ENCODE assay signal across 8 cellular contexts in genomic region chr1:202861420-202862121, GRCh38. TPM values are rescaled to one million over a fixed set of nuclear protein-coding genes. Genes with fewer than 3 reads are reported as not detected.
DNase-seq lines count a peak whose midpoint lies in the region; ATAC-seq and TF ChIP-seq lines count a peak whose summit lies in the region.

No MANE protein-coding gene starts in this region.

- H3K4me3 Mint-ChIP-seq in CD4-positive, alpha-beta T cell: peak overlapping the region; percentile 79
- peak overlapping the region; percentile 79 for H3K4me3 Mint-ChIP-seq in activated T-helper 2 cell treated with anti-CD3 and anti-CD28 coated beads, Interferon-gamma antibody, Interleukin-2, Interleukin-4, amounts not matched to agents 10 μg/mL and 5 μg/mL and 100 μg/mL, durations not matched to agents 14 hours and 24 hours and 36 hours (ENCODE audit: low read depth)
- H3K4me3 Mint-ChIP-seq in naive thymus-derived CD4-positive, alpha-beta T cell: peak overlapping the region; percentile 73 to 90 (median 84)

- peaks cover 73% of the 10 kb centered on the region for H3K27me3 Mint-ChIP-seq in CD4-positive, alpha-beta T cell
- H3K27me3 Mint-ChIP-seq in activated T-helper 2 cell treated with anti-CD3 and anti-CD28 coated beads, Interferon-gamma antibody, Interleukin-2, Interleukin-4, amounts not matched to agents 10 μg/mL and 5 μg/mL and 100 μg/mL, durations not matched to agents 14 hours and 24 hours and 36 hours (ENCODE audit: low read depth): peaks cover 47% of the 10 kb centered on the region
- peaks cover 32 to 76% (median 61%) of the 10 kb centered on the region in 5 donors for H3K27me3 Mint-ChIP-seq in naive thymus-derived CD4-positive, alpha-beta T cell

- no peaks in the 10 kb centered on the region for H3K9me3 Mint-ChIP-seq in CD4-positive, alpha-beta T cell
- H3K9me3 Mint-ChIP-seq in activated T-helper 2 cell treated with anti-CD3 and anti-CD28 coated beads, Interferon-gamma antibody, Interleukin-2, Interleukin-4, amounts not matched to agents 10 μg/mL and 5 μg/mL and 100 μg/mL, durations not matched to agents 14 hours and 24 hours and 36 hours: no peaks in the 10 kb centered on the region
- peaks cover 0 to 3% (median 0%) of the 10 kb centered on the region in 11 donors for H3K9me3 Mint-ChIP-seq in naive thymus-derived CD4-positive, alpha-beta T cell

- peak overlapping the region; percentile 73 for H3K4me3 ChIP-seq in fibroblast of villous mesenchyme (ENCODE audit: low read depth, low read length)
- H3K4me3 ChIP-seq in naive thymus-derived CD4-positive, alpha-beta T cell (ENCODE audit: low read length): peak overlapping the region; percentile 53

- intact Hi-C loops in CD4-positive, alpha-beta T cell (cut with DNase I, micrococcal nuclease): no loop called here
- intact Hi-C loops in activated T-helper 2 cell treated with anti-CD3 and anti-CD28 coated beads, Interferon-gamma antibody, Interleukin-2, Interleukin-4, amounts not matched to agents 10 μg/mL and 5 μg/mL and 100 μg/mL, durations not matched to agents 14 hours and 24 hours and 36 hours (cut with micrococcal nuclease): loop anchor here (1.0 kb wide), 1 partner anchor 51 kb away; the partner anchor contains the start of gene PCAT6
- intact Hi-C loops in naive thymus-derived CD4-positive, alpha-beta T cell (cut with micrococcal nuclease): loop anchor here in 1 of 2 donors (2.0 kb wide), 1 partner anchor 27 kb away; the partner anchor contains the start of gene RABIF

- H3K9me3 ChIP-seq in CD4-positive, alpha-beta T cell (ENCODE audit: control insufficient read depth, low read length): no peaks in the 10 kb centered on the region
- H3K9me3 ChIP-seq in naive thymus-derived CD4-positive, alpha-beta T cell (ENCODE audit: control insufficient read depth in 2 of 3, low read length in 3 of 3): no peaks in the 10 kb centered on the region

- CTCF ChIA-PET in CD4-positive, alpha-beta T cell (lab: Charles Lee): interaction anchor here (1.0 kb wide), 1 partner anchor 111 kb away, joined by 5 read pairs; no protein-coding TSS in a partner anchor
- CTCF ChIA-PET in naive thymus-derived CD4-positive, alpha-beta T cell (lab: Charles Lee): interaction anchor here (1.0 kb wide), 1 partner anchor 10 kb away, joined by 3 read pairs; no protein-coding TSS in a partner anchor

- H3K4me1 Mint-ChIP-seq in CD4-positive, alpha-beta T cell (ENCODE audit: low read depth): peaks cover 16% of the 10 kb centered on the region
- H3K4me1 Mint-ChIP-seq in activated T-helper 2 cell treated with anti-CD3 and anti-CD28 coated beads, Interferon-gamma antibody, Interleukin-2, Interleukin-4, amounts not matched to agents 10 μg/mL and 5 μg/mL and 100 μg/mL, durations not matched to agents 14 hours and 24 hours and 36 hours (ENCODE audit: low read depth): peaks cover 12% of the 10 kb centered on the region
- peaks cover 8 to 17% (median 12%) of the 10 kb centered on the region in 7 donors for H3K4me1 Mint-ChIP-seq in naive thymus-derived CD4-positive, alpha-beta T cell

- H3K27ac Mint-ChIP-seq in CD4-positive, alpha-beta T cell: no peak overlapping the region
- no peak overlapping the region for H3K27ac Mint-ChIP-seq in activated T-helper 2 cell treated with anti-CD3 and anti-CD28 coated beads, Interferon-gamma antibody, Interleukin-2, Interleukin-4, amounts not matched to agents 10 μg/mL and 5 μg/mL and 100 μg/mL, durations not matched to agents 14 hours and 24 hours and 36 hours
- H3K27ac Mint-ChIP-seq in naive thymus-derived CD4-positive, alpha-beta T cell: peak overlapping the region in 2 of 9 donors; percentile 15 to 59

- POLR2A ChIA-PET in CD4-positive, alpha-beta T cell (lab: Charles Lee): interaction anchor here (0.8 kb wide), 1 partner anchor 27 kb away, joined by 4 read pairs; the partner anchor contains the start of gene RABIF
- POLR2A ChIA-PET in naive thymus-derived CD4-positive, alpha-beta T cell (lab: Charles Lee): no interaction called here

- peak in 5 of 10 experiments; percentile 2 to 35 (median 12) for DNase-seq in CD4-positive, alpha-beta T cell
- DNase-seq in HT1080 (ENCODE audit: low read depth) (peak; percentile 86), NOMO-1 treated with DMSO at 0.1 percent for 48 hours (lab: John Stamatoyannopoulos, UW; ENCODE audit: unreplicated experiment) (peak; percentile 73), fibroblast of villous mesenchyme (ENCODE audit: low read depth) (peak; percentile 89), superior temporal gyrus (ENCODE audit: extremely low spot score) (peak; percentile 94)
- peak; percentile 28 for DNase-seq in activated T-helper 2 cell treated with anti-CD3 and anti-CD28 coated beads, Interferon-gamma antibody, Interleukin-2, Interleukin-4, amounts not matched to agents 10 μg/mL and 5 μg/mL and 100 μg/mL, durations not matched to agents 14 hours and 24 hours and 36 hours (ENCODE audit: low spot score)
- DNase-seq in naive thymus-derived CD4-positive, alpha-beta T cell: peak in 3 of 9 donors; percentile 10 to 62 (median 39)

- H3K4me1 ChIP-seq in naive thymus-derived CD4-positive, alpha-beta T cell (ENCODE audit: control insufficient read depth in 2 of 2, insufficient read depth in 2 of 2, low read length in 2 of 2): peaks cover 0 to 8% of the 10 kb centered on the region in 2 donors

- no peaks in the 10 kb centered on the region for H3K36me3 ChIP-seq in naive thymus-derived CD4-positive, alpha-beta T cell (ENCODE audit: control insufficient read depth in 2 of 3, insufficient read depth in 3 of 3, low read length in 3 of 3)

- no peak for TF ChIP-seq CTCF in CD4-positive, alpha-beta T cell (IDR thresholded peaks at IDR 0.05)
- no peak for TF ChIP-seq CTCF in fibroblast of villous mesenchyme (IDR thresholded peaks at IDR 0.05; ENCODE audit: insufficient read depth, low read depth, low read length)

- H3K27me3 ChIP-seq in CD4-positive, alpha-beta T cell (ENCODE audit: control insufficient read depth, insufficient read depth, low read length): peaks cover 40% of the 10 kb centered on the region
- peaks cover 0 to 16% of the 10 kb centered on the region in 2 donors for H3K27me3 ChIP-seq in naive thymus-derived CD4-positive, alpha-beta T cell (ENCODE audit: control insufficient read depth in 2 of 2, insufficient read depth in 2 of 2, low read length in 2 of 2)

- no peak overlapping the region for H3K27ac ChIP-seq in CD4-positive, alpha-beta T cell (ENCODE audit: low read depth, low read length)
- no peak overlapping the region for H3K27ac ChIP-seq in naive thymus-derived CD4-positive, alpha-beta T cell (ENCODE audit: low read depth, low read length)

- ATAC-seq in CD4-positive, alpha-beta T cell (ENCODE audit: poor library complexity): peak; percentile 43
- ATAC-seq in GM19455 (IDR thresholded peaks at IDR 0.05; ENCODE audit: unreplicated experiment): peak; percentile 87
- peak; percentile 93 for ATAC-seq in naive thymus-derived CD4-positive, alpha-beta T cell

- H3K36me3 Mint-ChIP-seq in CD4-positive, alpha-beta T cell (ENCODE audit: low read depth): no peaks in the 10 kb centered on the region
- H3K36me3 Mint-ChIP-seq in activated T-helper 2 cell treated with anti-CD3 and anti-CD28 coated beads, Interferon-gamma antibody, Interleukin-2, Interleukin-4, amounts not matched to agents 10 μg/mL and 5 μg/mL and 100 μg/mL, durations not matched to agents 14 hours and 24 hours and 36 hours (ENCODE audit: low read depth): no peaks in the 10 kb centered on the region
- no peaks in the 10 kb centered on the region for H3K36me3 Mint-ChIP-seq in naive thymus-derived CD4-positive, alpha-beta T cell

RNA-seq across cellular contexts. Expression of gene RABIF, which starts 27.4 kb away (rescaled TPM):
- total RNA-seq in CD4-positive, alpha-beta T cell: 1 to 10 TPM; 9.1 to 9.2 TPM
- total RNA-seq in HT1080 (2014; rRNA removed; shearing (Covaris generic)): 12.4 and 13.8 TPM in 2 replicates
- 7.8 and 9.1 TPM in 2 replicates for polyA plus RNA-seq in HT1080 (2015; cell fraction: cytosol; rRNA removed)
- polyA plus RNA-seq in HT1080 (2015; cell fraction: nucleus; rRNA removed): 3.0 and 3.4 TPM in 2 replicates
- 13.1 and 15.5 TPM in 2 replicates for total RNA-seq in activated T-helper 2 cell treated with anti-CD3 and anti-CD28 coated beads, Interferon-gamma antibody, Interleukin-2, Interleukin-4, amounts not matched to agents 10 μg/mL and 5 μg/mL and 100 μg/mL, durations not matched to agents 14 hours and 24 hours and 36 hours
- 5.5 and 6.9 TPM in 2 replicates for total RNA-seq in fibroblast of villous mesenchyme
- total RNA-seq in naive thymus-derived CD4-positive, alpha-beta T cell: 10 to 100 TPM; 11.6 to 17.1 (median 14.5) TPM
- 10 to 100 TPM; 18.2 to 24.9 TPM for polyA plus RNA-seq in naive thymus-derived CD4-positive, alpha-beta T cell

RNA-seq across cellular contexts. Expression of gene PCAT6, which starts 50.8 kb away (rescaled TPM):
- total RNA-seq in CD4-positive, alpha-beta T cell: 1 to 10 TPM in 1 of 2 experiments, under 1 TPM in 1; 0.91 to 1.3 TPM
- not detected in 2 replicates for total RNA-seq in HT1080 (2014; rRNA removed; shearing (Covaris generic))
- polyA plus RNA-seq in HT1080 (2015; cell fraction: cytosol; rRNA removed): 1.3 and 4.0 TPM in 2 replicates
- polyA plus RNA-seq in HT1080 (2015; cell fraction: nucleus; rRNA removed): 0.60 and 2.2 TPM in 2 replicates
- total RNA-seq in activated T-helper 2 cell treated with anti-CD3 and anti-CD28 coated beads, Interferon-gamma antibody, Interleukin-2, Interleukin-4, amounts not matched to agents 10 μg/mL and 5 μg/mL and 100 μg/mL, durations not matched to agents 14 hours and 24 hours and 36 hours: 1.6 TPM in 2 replicates
- total RNA-seq in fibroblast of villous mesenchyme: 0.64 TPM in 1 of 2 replicates, not detected in the other
- 1 to 10 TPM in 2 of 5 experiments, under 1 TPM in 2, not detected in 1; 0.70 to 1.5 (median 0.94) TPM for total RNA-seq in naive thymus-derived CD4-positive, alpha-beta T cell
- polyA plus RNA-seq in naive thymus-derived CD4-positive, alpha-beta T cell: not detected

RNA-seq across cellular contexts. Expression of gene KDM5B, which starts 53.4 kb away (rescaled TPM):
- total RNA-seq in CD4-positive, alpha-beta T cell: 10 to 100 TPM; 74.7 to 84.7 TPM
- total RNA-seq in HT1080 (2014; rRNA removed; shearing (Covaris generic)): 14.2 and 15.7 TPM in 2 replicates
- 13.6 and 17.3 TPM in 2 replicates for polyA plus RNA-seq in HT1080 (2015; cell fraction: cytosol; rRNA removed)
- 63.4 and 66.2 TPM in 2 replicates for polyA plus RNA-seq in HT1080 (2015; cell fraction: nucleus; rRNA removed)
- 78.7 and 84.6 TPM in 2 replicates for total RNA-seq in activated T-helper 2 cell treated with anti-CD3 and anti-CD28 coated beads, Interferon-gamma antibody, Interleukin-2, Interleukin-4, amounts not matched to agents 10 μg/mL and 5 μg/mL and 100 μg/mL, durations not matched to agents 14 hours and 24 hours and 36 hours
- 112 and 138 TPM in 2 replicates for total RNA-seq in fibroblast of villous mesenchyme
- 100 to 1,000 TPM in 1 of 5 experiments, 10 to 100 TPM in 4; 55.2 to 105 (median 70.1) TPM for total RNA-seq in naive thymus-derived CD4-positive, alpha-beta T cell
- 10 to 100 TPM; 16.1 to 18.3 TPM for polyA plus RNA-seq in naive thymus-derived CD4-positive, alpha-beta T cell

Comparison
In these comparisons a context has a peak if more than half of its experiments do, and no peak if none do; other contexts are left out.
1. ATAC-seq: peak in every context shown above with its lines; median percentile 93 in naive thymus-derived CD4-positive, alpha-beta T cell; 87 in GM19455; 43 in CD4-positive, alpha-beta T cell.